In the genomic region with DNA sequence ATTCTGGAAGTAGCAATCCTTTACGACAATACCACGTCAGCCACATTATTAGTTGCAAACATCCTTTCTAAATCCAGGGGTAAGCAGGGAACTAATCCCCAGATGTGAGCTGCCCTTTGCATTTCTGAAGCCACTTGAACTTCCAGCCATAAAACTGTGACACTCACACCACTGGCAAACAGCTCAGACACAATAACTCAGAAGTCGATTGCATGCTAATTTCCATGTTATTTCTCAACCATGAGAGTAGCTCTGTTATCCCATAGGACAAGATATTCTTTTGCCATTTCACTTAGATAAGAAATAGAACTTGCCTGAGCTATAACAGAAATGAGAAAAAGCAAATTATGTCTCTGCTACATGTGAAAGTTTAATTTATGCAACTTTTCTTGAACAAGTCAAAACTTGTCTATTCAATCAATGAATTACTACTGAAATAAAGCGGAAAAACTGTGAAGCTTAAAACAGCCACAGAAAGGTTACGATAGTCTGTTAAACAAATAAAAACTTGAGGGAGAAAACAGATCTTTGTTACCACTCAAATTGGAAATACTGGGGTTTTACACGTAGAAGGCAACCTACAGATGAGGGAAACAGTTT, we compare ENCODE assay signal across 11 cellular contexts.
A peak's percentile ranks its signal among the peaks of the same experiment; 100 is the strongest.
DNase-seq lines count a peak whose midpoint lies in the region; ATAC-seq and TF ChIP-seq lines count a peak whose summit lies in the region.
"Had no signal": no experiment of that assay in that cellular context is flagged by ENCODE, and none has a peak within 500 bp of the region (broad histone marks: within the 10 kb centered on the region; RNA-seq: fewer than 3 reads in every experiment).

No MANE protein-coding gene starts in this region.

- H3K4me1 Mint-ChIP-seq in CD14-positive monocyte (peaks cover 85% of the 10 kb centered on the region), naive B cell (peaks cover 75 to 92% (median 88%) of the 10 kb centered on the region in 3 donors)
- peaks cover 80% of the 10 kb centered on the region for H3K4me1 Mint-ChIP-seq in activated naive CD8-positive, alpha-beta T cell treated with anti-CD3 and anti-CD28 coated beads, Interleukin-2, amount 10 ng/mL, durations not matched to agents 7 days and 5 days

- H3K27ac Mint-ChIP-seq in CD14-positive monocyte: peak overlapping the region; percentile 67 to 100 (median 100)
- H3K27ac Mint-ChIP-seq in activated naive CD8-positive, alpha-beta T cell treated with anti-CD3 and anti-CD28 coated beads, Interleukin-2, amount 10 ng/mL, durations not matched to agents 7 days and 5 days: peak overlapping the region; percentile 90
- peak overlapping the region in 4 of 6 donors; percentile 6 to 93 (median 65) for H3K27ac Mint-ChIP-seq in naive B cell

- TF ChIP-seq CTCF in CD14-positive monocyte (IDR thresholded peaks at IDR 0.05): no peak

- H3K9me3 Mint-ChIP-seq in CD14-positive monocyte (peaks cover 0 to 3% (median 0%) of the 10 kb centered on the region in 7 donors), naive B cell (peaks cover 0 to 7% (median 2%) of the 10 kb centered on the region in 7 donors)
- peaks cover 4% of the 10 kb centered on the region for H3K9me3 Mint-ChIP-seq in activated naive CD8-positive, alpha-beta T cell treated with anti-CD3 and anti-CD28 coated beads, Interleukin-2, amount 10 ng/mL, durations not matched to agents 7 days and 5 days

- no peak overlapping the region for H3K4me3 Mint-ChIP-seq in CD14-positive monocyte
- H3K4me3 Mint-ChIP-seq in activated naive CD8-positive, alpha-beta T cell treated with anti-CD3 and anti-CD28 coated beads, Interleukin-2, amount 10 ng/mL, durations not matched to agents 7 days and 5 days: peak overlapping the region; percentile 81
- peak overlapping the region in 6 of 8 donors; percentile 10 to 84 (median 55) for H3K4me3 Mint-ChIP-seq in naive B cell

- H3K9me3 ChIP-seq in HUES48 (ENCODE audit: control insufficient read depth, insufficient read depth, low read length): no peaks in the 10 kb centered on the region; the same call in 1 of the 2 replicates

- H3K27me3 Mint-ChIP-seq in CD14-positive monocyte (ENCODE audit: low read depth in 3 of 3) (peaks cover 0 to 3% (median 0%) of the 10 kb centered on the region in 3 donors), naive B cell (no peaks in the 10 kb centered on the region)
- H3K27me3 Mint-ChIP-seq in activated naive CD8-positive, alpha-beta T cell treated with anti-CD3 and anti-CD28 coated beads, Interleukin-2, amount 10 ng/mL, durations not matched to agents 7 days and 5 days: no peaks in the 10 kb centered on the region

- ATAC-seq in activated naive CD8-positive, alpha-beta T cell treated with anti-CD3 and anti-CD28 coated beads, Interleukin-2, amount 10 ng/mL, durations not matched to agents 7 days and 5 days (ENCODE audit: low read depth): no peak
- ATAC-seq in naive B cell (ENCODE audit: low read depth in 2 of 2) (no peak), GM19035 (IDR thresholded peaks at IDR 0.05; ENCODE audit: unreplicated experiment) (no peak)

- no peaks in the 10 kb centered on the region for H3K27me3 ChIP-seq in HUES48 (ENCODE audit: control insufficient read depth, insufficient read depth, low read length)

- H3K9ac ChIP-seq in HUES48 (ENCODE audit: low read depth, low read length): no peak overlapping the region

- DNase-seq in CD14-positive monocyte (ENCODE audit: low spot score) (no peak), naive B cell (no peak), cardiac septum (ENCODE audit: low spot score) (no peak), mesenteric fat pad (ENCODE audit: low spot score) (no peak), glomerular visceral epithelial cell (ENCODE audit: extremely low spot score) (no peak)
- no peak for DNase-seq in activated naive CD8-positive, alpha-beta T cell treated with anti-CD3 and anti-CD28 coated beads, Interleukin-2, amount 10 ng/mL, durations not matched to agents 7 days and 5 days
- DNase-seq: hypothalamus, NCI-H1694, OCI-M1 had no signal

- POLR2A ChIA-PET in activated naive CD8-positive, alpha-beta T cell treated with anti-CD3 and anti-CD28 coated beads, Interleukin-2, amount 10 ng/mL, durations not matched to agents 7 days and 5 days (lab: Charles Lee): interaction anchor here (0.7 to 5.2 kb wide), 7 partner anchors 9 to 390 kb away, joined by 3 to 28 read pairs (median 4); a partner anchor contains a TSS

- no peaks in the 10 kb centered on the region for H3K36me3 ChIP-seq in HUES48 (ENCODE audit: control insufficient read depth, insufficient read depth, low read length)

- H3K36me3 Mint-ChIP-seq in CD14-positive monocyte: peaks cover 35 to 39% of the 10 kb centered on the region in 2 donors
- H3K36me3 Mint-ChIP-seq in activated naive CD8-positive, alpha-beta T cell treated with anti-CD3 and anti-CD28 coated beads, Interleukin-2, amount 10 ng/mL, durations not matched to agents 7 days and 5 days: peaks cover 45% of the 10 kb centered on the region
- H3K36me3 Mint-ChIP-seq in naive B cell: peaks cover 16 to 29% of the 10 kb centered on the region in 2 donors

- intact Hi-C loops in CD14-positive monocyte (cut with micrococcal nuclease): loop anchor here (5.0 kb wide), 1 partner anchor 40 kb away; no protein-coding TSS in a partner anchor
- intact Hi-C loops in cardiac septum (cut with DNase I): no loop called here

- peaks cover 31% of the 10 kb centered on the region for H3K4me1 ChIP-seq in HUES48 (ENCODE audit: control insufficient read depth, insufficient read depth, low read length)

- H3K27ac ChIP-seq in HUES48 (ENCODE audit: low read depth, low read length): peak overlapping the region; percentile 50

- no peak overlapping the region for H3K4me3 ChIP-seq in HUES48 (ENCODE audit: low read depth, low read length)

Comparison
In these comparisons a context has a peak if more than half of its experiments do, and no peak if none do; other contexts are left out.
1. H3K4me3 Mint-ChIP-seq: peak in activated naive CD8-positive, alpha-beta T cell treated with anti-CD3 and anti-CD28 coated beads, Interleukin-2, amount 10 ng/mL, durations not matched to agents 7 days and 5 days (single experiment) and naive B cell (6 of 8); none in CD14-positive monocyte (0 of 2).
2. Peak in every context shown above with its lines, with median percentiles within 50 percentile points of each other: H3K27ac Mint-ChIP-seq.